ENCODE assay signal across 1 cellular context in genomic region chr11:83046626-83047172, GRCh38.
TF ChIP-seq lines count a peak whose summit lies in the region.

No MANE protein-coding gene starts in this region.

TF ChIP-seq in GM23338, 12 proteins besides CTCF, POLR2A, EP300 and RAD21 (continued from another document):
- TF ChIP-seq ETS1 (IDR thresholded peaks at IDR 0.05) (no peak), EZH2phosphoT487 (IDR thresholded peaks at IDR 0.05; ENCODE audit: unreplicated experiment) (no peak), STAT1 (IDR thresholded peaks at IDR 0.05; ENCODE audit: unreplicated experiment) (no peak), REST (IDR thresholded peaks at IDR 0.05; ENCODE audit: unreplicated experiment) (no peak), POLR2AphosphoS5 (IDR thresholded peaks at IDR 0.05; ENCODE audit: low read depth) (no peak), ZNF331 (CRISPR knock-in tag; IDR thresholded peaks at IDR 0.05; ENCODE audit: low read depth) (no peak), EZH2 (IDR thresholded peaks at IDR 0.05; ENCODE audit: low read depth, unreplicated experiment) (no peak)
